Comparison of ENCODE assay signal across 1 cellular context in genomic region chr22:46747646-46748045, GRCh38.
TF ChIP-seq lines count a peak whose summit lies in the region.

No MANE protein-coding gene starts in this region.

TF ChIP-seq in H1, 55 proteins besides CTCF, POLR2A, EP300 and RAD21:
- TF ChIP-seq HDAC2 (IDR thresholded peaks at IDR 0.05; ENCODE audit: borderline replicate concordance in 1 of 2, low read depth in 2 of 2, low read length in 2 of 2): no peak
